28 cellular contexts compared by ENCODE assay signal in the genomic region with DNA sequence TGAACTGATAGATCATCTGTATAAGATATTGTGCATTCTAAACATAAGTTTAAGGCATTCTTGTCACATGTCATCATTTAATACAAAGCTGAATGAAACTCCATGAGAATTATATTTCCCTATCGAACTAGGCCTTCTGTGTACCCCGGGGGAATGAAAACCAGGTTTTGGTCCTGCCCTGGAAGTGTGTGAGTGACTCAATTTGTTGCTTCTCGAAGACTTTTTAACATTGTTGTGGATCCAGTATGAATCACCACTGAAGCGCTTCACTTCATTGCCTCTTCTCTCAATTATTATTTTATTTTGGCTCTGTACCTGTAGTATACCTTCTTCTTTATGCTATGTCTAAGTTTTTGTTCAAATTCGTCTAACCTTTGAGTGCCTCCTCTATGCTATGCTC.
DNase-seq lines count a peak whose midpoint lies in the region; ATAC-seq, FAIRE-seq and TF ChIP-seq lines count a peak whose summit lies in the region.
"Had no signal": no experiment of that assay in that cellular context is flagged by ENCODE, and none has a peak within 500 bp of the region (broad histone marks: within the 10 kb centered on the region; RNA-seq: fewer than 3 reads in every experiment).

No MANE protein-coding gene starts in this region.

- peaks cover 62% of the 10 kb centered on the region for H3K4me1 Mint-ChIP-seq in HFFc6 (ENCODE audit: low read depth)
- H3K4me1 Mint-ChIP-seq in astrocyte (ENCODE audit: low read depth, unreplicated experiment), result peaks cover 28% of the 10 kb centered on the region
- H3K4me1 Mint-ChIP-seq: activated CD4-positive, alpha-beta memory T cell treated with anti-CD3 and anti-CD28 coated beads, Interleukin-2, amount 10 ng/mL, durations not matched to agents 7 days and 5 days; activated naive CD8-positive, alpha-beta T cell treated with anti-CD3 and anti-CD28 coated beads, Interleukin-2, amount 50 U/mL, for 24 hours; CD4-positive, CD25-positive, alpha-beta regulatory T cell; IgD-negative memory B cell; neural progenitor cell; stimulated activated effector memory CD8-positive, alpha-beta T cell treated with anti-CD3 and anti-CD28 coated beads, Interleukin-12 subunit alpha, Interleukin-12 subunit beta, amount 100 ng/mL, for 72 hours had no signal

- H3K36me3 ChIP-seq in astrocyte (ENCODE audit: insufficient read depth, low read length), result no peaks in the 10 kb centered on the region
- no peaks in the 10 kb centered on the region for H3K36me3 ChIP-seq in colonic mucosa
- H3K36me3 ChIP-seq: cardiac muscle cell, lower lobe of right lung, MG63, neural progenitor cell, prostate gland, suprapubic skin, uterus had no signal

- no peaks in the 10 kb centered on the region for H3K9me3 Mint-ChIP-seq in HFFc6
- H3K9me3 Mint-ChIP-seq in astrocyte (ENCODE audit: unreplicated experiment), result no peaks in the 10 kb centered on the region

- H3K9me3 ChIP-seq in astrocyte (ENCODE audit: insufficient read depth, low read depth, low read length) (no peaks in the 10 kb centered on the region), colonic mucosa (no peaks in the 10 kb centered on the region)
- H3K9me3 ChIP-seq: lower lobe of right lung, MG63, prostate gland, suprapubic skin, uterus had no signal

- H3K9ac ChIP-seq in astrocyte (ENCODE audit: low read length), result no peak overlapping the region
- H3K9ac ChIP-seq in colonic mucosa (ENCODE audit: low read depth in 2 of 2, low read length in 2 of 2), result no peak overlapping the region
- H3K9ac ChIP-seq: neural progenitor cell had no signal

- no peak overlapping the region for H2AFZ ChIP-seq in astrocyte (ENCODE audit: low read depth, low read length)
- H2AFZ ChIP-seq: hepatocyte, neural progenitor cell had no signal

- H3K4me3 ChIP-seq in astrocyte (ENCODE audit: insufficient read depth, low read depth, low read length) (no peak overlapping the region), colonic mucosa (no peak overlapping the region)
- H3K4me3 ChIP-seq: cardiac muscle cell, GM12878, hepatocyte, lower lobe of right lung, MG63, neural progenitor cell, prostate gland, suprapubic skin, uterus had no signal

- ATAC-seq in HG03565 (IDR thresholded peaks at IDR 0.05; ENCODE audit: unreplicated experiment), result no peak
- ATAC-seq in GM18505 (IDR thresholded peaks at IDR 0.05; ENCODE audit: unreplicated experiment), result no peak
- ATAC-seq in GM21360 (IDR thresholded peaks at IDR 0.05; ENCODE audit: unreplicated experiment), result no peak
- ATAC-seq: activated naive CD8-positive, alpha-beta T cell treated with anti-CD3 and anti-CD28 coated beads, Interleukin-2, amount 50 U/mL, for 24 hours; GM12878; lower lobe of right lung; stimulated activated effector memory CD8-positive, alpha-beta T cell treated with anti-CD3 and anti-CD28 coated beads, Interleukin-12 subunit alpha, Interleukin-12 subunit beta, amount 100 ng/mL, for 72 hours had no signal

- no peak overlapping the region for H3K4me2 ChIP-seq in astrocyte (ENCODE audit: low read length)
- H3K4me2 ChIP-seq: hepatocyte, neural progenitor cell had no signal

- H4K20me1 ChIP-seq in astrocyte (ENCODE audit: insufficient read depth, low read length), result no peaks in the 10 kb centered on the region

- peak; percentile 46 for DNase-seq in AG20443 (ENCODE audit: low spot score)
- DNase-seq in HFFc6, result peak; percentile 49
- DNase-seq in astrocyte (ENCODE audit: low read depth), result peak; percentile 32
- peak; percentile 41 for DNase-seq in iris pigment epithelial cell (ENCODE audit: low read depth)
- no peak for DNase-seq in colonic mucosa
- DNase-seq: activated CD4-positive, alpha-beta memory T cell treated with anti-CD3 and anti-CD28 coated beads, Interleukin-2, amount 10 ng/mL, durations not matched to agents 7 days and 5 days; activated effector memory CD4-positive, alpha-beta T cell treated with anti-CD3 and anti-CD28 coated beads, Interleukin-2, amount 50 U/mL, for 16 hours; activated naive CD8-positive, alpha-beta T cell treated with anti-CD3 and anti-CD28 coated beads, Interleukin-2, amount 50 U/mL, for 24 hours; activated T-cell treated with anti-CD3 and anti-CD28 coated beads for 4 hours; CD4-positive, CD25-positive, alpha-beta regulatory T cell; foreskin melanocyte; lower lobe of right lung; MG63; stimulated activated CD4-positive, alpha-beta T cell treated with anti-CD3 and anti-CD28 coated beads, Interleukin-1b, Interleukin-23, amount 100 ng/mL, for 48 hours; T1000; uterus had no signal

- H3K27ac Mint-ChIP-seq in HFFc6, result peak overlapping the region; percentile 74
- no peak overlapping the region for H3K27ac Mint-ChIP-seq in astrocyte (ENCODE audit: unreplicated experiment)
- H3K27ac Mint-ChIP-seq: activated CD4-positive, alpha-beta memory T cell treated with anti-CD3 and anti-CD28 coated beads, Interleukin-2, amount 10 ng/mL, durations not matched to agents 7 days and 5 days; activated naive CD8-positive, alpha-beta T cell treated with anti-CD3 and anti-CD28 coated beads, Interleukin-2, amount 50 U/mL, for 24 hours; CD4-positive, CD25-positive, alpha-beta regulatory T cell; IgD-negative memory B cell; neural progenitor cell; stimulated activated effector memory CD8-positive, alpha-beta T cell treated with anti-CD3 and anti-CD28 coated beads, Interleukin-12 subunit alpha, Interleukin-12 subunit beta, amount 100 ng/mL, for 72 hours had no signal

- H3K27ac ChIP-seq in astrocyte (ENCODE audit: low read depth, low read length) (no peak overlapping the region), colonic mucosa (no peak overlapping the region)
- H3K27ac ChIP-seq: cardiac muscle cell, hepatocyte, lower lobe of right lung, neural progenitor cell, prostate gland, suprapubic skin, uterus had no signal

- FAIRE-seq in astrocyte (lab: Jason Lieb, UNC), result no peak
- FAIRE-seq: GM12878, H1 had no signal

- no peak for TF ChIP-seq CTCF in HFFc6 (IDR thresholded peaks at IDR 0.05)
- no peak for TF ChIP-seq CTCF in astrocyte (IDR thresholded peaks at IDR 0.05; ENCODE audit: insufficient read depth, low read depth, low read length)
- no peak for TF ChIP-seq CTCF in colonic mucosa (IDR thresholded peaks at IDR 0.05)

- H3K27me3 ChIP-seq in astrocyte (ENCODE audit: insufficient read depth, low read length) (no peaks in the 10 kb centered on the region), colonic mucosa (no peaks in the 10 kb centered on the region)
- H3K27me3 ChIP-seq: cardiac muscle cell, hepatocyte, MG63, neural progenitor cell, suprapubic skin, uterus had no signal

- peaks cover 6% of the 10 kb centered on the region for H3K4me1 ChIP-seq in astrocyte (ENCODE audit: insufficient read depth, low read length)
- no peaks in the 10 kb centered on the region for H3K4me1 ChIP-seq in colonic mucosa
- H3K4me1 ChIP-seq: lower lobe of right lung, neural progenitor cell, prostate gland, suprapubic skin, uterus had no signal

- TF ChIP-seq POLR2A in GM18505 (IDR thresholded peaks at IDR 0.05; ENCODE audit: borderline replicate concordance, extremely low read depth, insufficient read depth, insufficient read length), result no peak

- intact Hi-C loops in colonic mucosa (cut with DNase I), result no loop called here

- H3K36me3 Mint-ChIP-seq in HFFc6 (ENCODE audit: low read depth) (peaks cover 7% of the 10 kb centered on the region), astrocyte (ENCODE audit: low read depth, unreplicated experiment) (no peaks in the 10 kb centered on the region)
- H3K36me3 Mint-ChIP-seq: CD4-positive, CD25-positive, alpha-beta regulatory T cell; IgD-negative memory B cell; neural progenitor cell; stimulated activated effector memory CD8-positive, alpha-beta T cell treated with anti-CD3 and anti-CD28 coated beads, Interleukin-12 subunit alpha, Interleukin-12 subunit beta, amount 100 ng/mL, for 72 hours had no signal

- no peaks in the 10 kb centered on the region for H3K27me3 Mint-ChIP-seq in HFFc6 (ENCODE audit: insufficient read depth)
- H3K27me3 Mint-ChIP-seq in astrocyte (ENCODE audit: low read depth, unreplicated experiment), result no peaks in the 10 kb centered on the region
- H3K27me3 Mint-ChIP-seq: activated CD4-positive, alpha-beta memory T cell treated with anti-CD3 and anti-CD28 coated beads, Interleukin-2, amount 10 ng/mL, durations not matched to agents 7 days and 5 days; activated naive CD8-positive, alpha-beta T cell treated with anti-CD3 and anti-CD28 coated beads, Interleukin-2, amount 50 U/mL, for 24 hours; CD4-positive, CD25-positive, alpha-beta regulatory T cell; IgD-negative memory B cell had no signal

- peak overlapping the region; percentile 61 for H3K4me3 Mint-ChIP-seq in HFFc6
- no peak overlapping the region for H3K4me3 Mint-ChIP-seq in astrocyte (ENCODE audit: unreplicated experiment)
- H3K4me3 Mint-ChIP-seq: activated CD4-positive, alpha-beta memory T cell treated with anti-CD3 and anti-CD28 coated beads, Interleukin-2, amount 10 ng/mL, durations not matched to agents 7 days and 5 days; activated naive CD8-positive, alpha-beta T cell treated with anti-CD3 and anti-CD28 coated beads, Interleukin-2, amount 50 U/mL, for 24 hours; CD4-positive, CD25-positive, alpha-beta regulatory T cell; IgD-negative memory B cell; neural progenitor cell; stimulated activated effector memory CD8-positive, alpha-beta T cell treated with anti-CD3 and anti-CD28 coated beads, Interleukin-12 subunit alpha, Interleukin-12 subunit beta, amount 100 ng/mL, for 72 hours had no signal

- H3K79me2 ChIP-seq in astrocyte (ENCODE audit: insufficient read depth, low read length), result no peaks in the 10 kb centered on the region
- H3K79me2 ChIP-seq: hepatocyte had no signal
